Comparison of ENCODE assay signal across 28 cellular contexts in genomic region chr2:36270758-36271157, GRCh38.
"Had no signal": no experiment of that assay in that cellular context is flagged by ENCODE, and none has a peak within 500 bp of the region (broad histone marks: within the 10 kb centered on the region; RNA-seq: fewer than 3 reads in every experiment).

No MANE protein-coding gene starts in this region.

- H2AFZ ChIP-seq: parathyroid adenoma had no signal

- H3K4me1 ChIP-seq: adrenal gland, esophagus muscularis mucosa, gastroesophageal sphincter, heart right ventricle, left ventricle myocardium inferior, parathyroid adenoma, right lobe of liver, testis had no signal

- H3K4me3 ChIP-seq: adrenal gland, esophagus muscularis mucosa, gastroesophageal sphincter, heart right ventricle, left ventricle myocardium inferior, right lobe of liver, smooth muscle cell, testis had no signal

- H3K27me3 Mint-ChIP-seq: naive B cell; stimulated activated memory B cell treated with anti-CD40 and anti-IgM and Interleukin-4, amounts not matched to agents 10 μg/mL and 1 μg/mL and 100 μg/mL, for 72 hours; T-cell; type B pancreatic cell had no signal

- H3K9ac ChIP-seq: parathyroid adenoma had no signal

- H3K4me2 ChIP-seq: smooth muscle cell had no signal

- H3K36me3 ChIP-seq: adrenal gland, esophagus muscularis mucosa, gastroesophageal sphincter, heart right ventricle, left ventricle myocardium inferior, neutrophil, right lobe of liver had no signal

- H3K36me3 Mint-ChIP-seq: stimulated activated memory B cell treated with anti-CD40 and anti-IgM and Interleukin-4, amounts not matched to agents 10 μg/mL and 1 μg/mL and 100 μg/mL, for 72 hours; type B pancreatic cell had no signal

- H3K27ac Mint-ChIP-seq: activated naive CD4-positive, alpha-beta T cell treated with anti-CD3 and anti-CD28 coated beads, Interleukin-2, amount 50 U/mL, for 72 hours; activated T-cell treated with anti-CD3 and anti-CD28 coated beads, Interleukin-2, amount 50 U/mL, for 72 hours; naive B cell; stimulated activated memory B cell treated with anti-CD40 and anti-IgM and Interleukin-4, amounts not matched to agents 10 μg/mL and 1 μg/mL and 100 μg/mL, for 72 hours; T-cell; type B pancreatic cell had no signal

- H3K27ac ChIP-seq: adrenal gland, esophagus muscularis mucosa, gastroesophageal sphincter, heart right ventricle, left ventricle myocardium inferior, neutrophil, parathyroid adenoma, right lobe of liver, testis had no signal

- H3K4me3 Mint-ChIP-seq: activated T-cell treated with anti-CD3 and anti-CD28 coated beads, Interleukin-2, amount 50 U/mL, for 72 hours; naive B cell; stimulated activated memory B cell treated with anti-CD40 and anti-IgM and Interleukin-4, amounts not matched to agents 10 μg/mL and 1 μg/mL and 100 μg/mL, for 72 hours; T-cell; type B pancreatic cell had no signal

- H3K27me3 ChIP-seq: adrenal gland, esophagus muscularis mucosa, gastroesophageal sphincter, heart right ventricle, neutrophil, right lobe of liver, testis had no signal

- H3K9me3 ChIP-seq: adrenal gland, neutrophil, right lobe of liver, testis had no signal

- FAIRE-seq: bronchial epithelial cell, endothelial cell of umbilical vein had no signal

- H3K4me1 Mint-ChIP-seq: naive B cell; stimulated activated memory B cell treated with anti-CD40 and anti-IgM and Interleukin-4, amounts not matched to agents 10 μg/mL and 1 μg/mL and 100 μg/mL, for 72 hours had no signal

- H3K79me2 ChIP-seq: parathyroid adenoma had no signal

- ATAC-seq: activated CD4-positive, CD25-positive, alpha-beta regulatory T cell treated with anti-CD3 and anti-CD28 coated beads, Interleukin-2, amount 50 U/mL, for 24 hours; activated naive CD4-positive, alpha-beta T cell treated with anti-CD3 and anti-CD28 coated beads, Interleukin-2, amount 50 U/mL, for 72 hours; activated T-cell treated with anti-CD3 and anti-CD28 coated beads, Interleukin-2, amount 50 U/mL, for 72 hours; gastroesophageal sphincter; heart right ventricle; right lobe of liver; stimulated activated memory B cell treated with anti-CD40 and anti-IgM and Interleukin-4, amounts not matched to agents 10 μg/mL and 1 μg/mL and 100 μg/mL, for 72 hours; T-cell had no signal

- DNase-seq: activated CD4-positive, alpha-beta T cell treated with anti-CD3 and anti-CD28 coated beads, Interleukin-2, amount 50 U/mL, for 1 hour; activated CD8-positive, alpha-beta memory T cell treated with anti-CD3 and anti-CD28 coated beads, Interleukin-2, amount 50 U/mL, for 4 hours; activated gamma-delta T cell treated with Interleukin-2 at 50 U/mL for 16 hours; activated T-cell treated with anti-CD3 and anti-CD28 coated beads, Interleukin-2, amount 50 U/mL, for 72 hours; adrenal gland; cerebellar nuclear complex; cortex of kidney; effector CD4-positive, alpha-beta T cell; heart right ventricle; left ventricle myocardium inferior; mammary epithelial cell; naive B cell; right lobe of liver; stimulated activated CD4-positive, alpha-beta T cell treated with anti-CD3 and anti-CD28 coated beads, Interleukin-4, amount 100 ng/mL, for 24 hours; T-cell; T1000; testis had no signal
